35 cellular contexts compared by ENCODE assay signal in the genomic region with DNA sequence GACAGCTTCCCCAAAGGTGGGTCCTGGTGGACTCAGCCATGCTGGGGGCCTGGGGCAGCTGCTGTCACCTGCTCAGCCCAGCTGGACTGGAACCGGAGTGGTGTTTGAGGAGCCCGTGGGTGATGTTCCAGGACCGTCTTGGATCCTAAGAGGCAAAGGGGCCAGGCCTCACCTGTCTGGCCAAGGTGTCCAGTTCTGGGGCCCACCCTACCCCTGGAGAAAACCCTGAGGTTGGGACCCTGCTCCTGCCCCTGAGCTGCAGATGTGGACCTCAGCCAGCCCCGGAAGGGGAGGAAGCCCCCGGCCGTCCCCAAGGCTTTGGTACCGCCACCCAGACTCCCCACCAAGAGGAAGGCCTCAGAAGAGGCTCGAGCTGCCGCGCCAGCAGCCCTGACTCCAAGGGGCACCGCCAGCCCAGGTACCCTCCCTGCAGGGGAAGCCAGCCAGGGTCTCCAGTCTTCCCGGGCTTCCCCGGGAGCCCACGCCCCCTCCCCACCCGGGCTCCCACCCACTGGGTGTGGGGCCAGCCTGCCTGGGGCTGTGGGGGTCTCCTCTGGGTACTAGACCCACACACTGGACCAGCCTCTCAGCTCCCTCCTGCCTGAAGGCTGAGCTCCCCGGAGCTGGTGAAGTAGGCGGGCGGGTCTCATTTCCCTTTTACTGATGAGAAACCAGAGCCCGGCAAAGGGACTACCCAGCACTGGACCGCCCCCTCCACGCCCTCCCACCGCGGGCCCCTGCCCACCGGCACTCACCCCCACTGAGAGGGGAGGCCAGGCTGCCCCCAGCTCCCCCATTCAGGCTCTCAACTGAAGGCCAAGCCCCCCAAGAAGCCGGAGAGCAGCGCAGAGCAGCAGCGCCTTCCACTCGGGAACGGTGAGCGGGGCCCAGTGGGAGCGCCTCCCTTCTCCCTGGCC. TPM values are rescaled to one million over a fixed set of nuclear protein-coding genes. Genes with fewer than 3 reads are reported as not detected.
DNase-seq lines count a peak whose midpoint lies in the region; ATAC-seq, FAIRE-seq and TF ChIP-seq lines count a peak whose summit lies in the region.
"Had no signal": no experiment of that assay in that cellular context is flagged by ENCODE, and none has a peak within 500 bp of the region (broad histone marks: within the 10 kb centered on the region; RNA-seq: fewer than 3 reads in every experiment).

No MANE protein-coding gene starts in this region.

- H3K4me3 Mint-ChIP-seq in CD4-positive, alpha-beta T cell: no peak overlapping the region
- H3K4me3 Mint-ChIP-seq: activated CD4-positive, alpha-beta T cell treated with anti-CD3 and anti-CD28 coated beads, Interleukin-2, amount 10 ng/mL, durations not matched to agents 24 days and 14 days; activated naive CD4-positive, alpha-beta T cell treated with anti-CD3 and anti-CD28 coated beads, Interleukin-2, amount 50 U/mL, for 24 hours; brain; IgD-negative memory B cell; nephron; WTC11 had no signal

- no peak overlapping the region for H3K27ac Mint-ChIP-seq in CD4-positive, alpha-beta T cell
- H3K27ac Mint-ChIP-seq: activated CD4-positive, alpha-beta T cell treated with anti-CD3 and anti-CD28 coated beads, Interleukin-2, amount 10 ng/mL, durations not matched to agents 24 days and 14 days; activated naive CD4-positive, alpha-beta T cell treated with anti-CD3 and anti-CD28 coated beads, Interleukin-2, amount 50 U/mL, for 24 hours; brain; IgD-negative memory B cell; nephron; WTC11 had no signal

- H3K27ac ChIP-seq in OCI-LY3 (ENCODE audit: low read length): peak overlapping the region; percentile 39; the same call in 1 of the 2 replicates
- no peak overlapping the region for H3K27ac ChIP-seq in osteoblast (ENCODE audit: low read depth, low read length)
- no peak overlapping the region for H3K27ac ChIP-seq in CD4-positive, alpha-beta T cell (ENCODE audit: low read depth, low read length)
- H3K27ac ChIP-seq: C4-2B, upper lobe of right lung had no signal

- H3K27me3 Mint-ChIP-seq in CD4-positive, alpha-beta T cell: peaks cover 4% of the 10 kb centered on the region
- H3K27me3 Mint-ChIP-seq: activated CD4-positive, alpha-beta T cell treated with anti-CD3 and anti-CD28 coated beads, Interleukin-2, amount 10 ng/mL, durations not matched to agents 24 days and 14 days had no signal

- H3K4me1 Mint-ChIP-seq in CD4-positive, alpha-beta T cell (ENCODE audit: low read depth): no peaks in the 10 kb centered on the region
- H3K4me1 Mint-ChIP-seq: activated CD4-positive, alpha-beta T cell treated with anti-CD3 and anti-CD28 coated beads, Interleukin-2, amount 10 ng/mL, durations not matched to agents 24 days and 14 days; activated naive CD4-positive, alpha-beta T cell treated with anti-CD3 and anti-CD28 coated beads, Interleukin-2, amount 50 U/mL, for 24 hours had no signal

- intact Hi-C loops in CD4-positive, alpha-beta T cell (cut with DNase I, micrococcal nuclease): no loop called here

- H3K4me2 ChIP-seq in OCI-LY3 (ENCODE audit: low read length) (peak overlapping the region; percentile 58), osteoblast (ENCODE audit: insufficient read depth, low read length) (no peak overlapping the region)

- no peaks in the 10 kb centered on the region for H3K36me3 ChIP-seq in OCI-LY3 (replicated peaks; ENCODE audit: low read depth, low read length)
- no peaks in the 10 kb centered on the region for H3K36me3 ChIP-seq in osteoblast (ENCODE audit: insufficient read depth, low read length)
- H3K36me3 ChIP-seq: upper lobe of right lung had no signal

- no peaks in the 10 kb centered on the region for H3K9me3 Mint-ChIP-seq in CD4-positive, alpha-beta T cell
- H3K9me3 Mint-ChIP-seq: activated CD4-positive, alpha-beta T cell treated with anti-CD3 and anti-CD28 coated beads, Interleukin-2, amount 10 ng/mL, durations not matched to agents 24 days and 14 days; activated naive CD4-positive, alpha-beta T cell treated with anti-CD3 and anti-CD28 coated beads, Interleukin-2, amount 50 U/mL, for 24 hours; IgD-negative memory B cell; nephron; WTC11 had no signal

- H4K20me1 ChIP-seq in OCI-LY3 (ENCODE audit: insufficient read depth, low read length): no peaks in the 10 kb centered on the region
- H4K20me1 ChIP-seq in osteoblast (ENCODE audit: insufficient read depth, low read length): no peaks in the 10 kb centered on the region

- TF ChIP-seq POLR2A in GM12891 (IDR thresholded peaks at IDR 0.05; ENCODE audit: low read depth, low read length): no peak

- H3K4me1 ChIP-seq in OCI-LY3 (ENCODE audit: low read length): peaks cover 73% of the 10 kb centered on the region
- H3K4me1 ChIP-seq in osteoblast (ENCODE audit: insufficient read depth, low read length): peaks cover 3% of the 10 kb centered on the region
- H3K4me1 ChIP-seq: upper lobe of right lung had no signal

- DNase-seq in GM12891 (ENCODE audit: insufficient read length, low spot score): no peak
- peak; percentile 57 for DNase-seq in osteoblast (ENCODE audit: insufficient read length, low spot score, missing footprints)
- DNase-seq in CD4-positive, alpha-beta T cell: no peak
- DNase-seq in dermis blood vessel endothelial cell: no peak
- DNase-seq: activated CD4-positive, alpha-beta T cell treated with anti-CD3 and anti-CD28 coated beads, Interleukin-2, amount 10 ng/mL, durations not matched to agents 24 days and 14 days; activated CD8-positive, alpha-beta memory T cell treated with anti-CD3 and anti-CD28 coated beads for 24 hours; activated T-cell treated with anti-CD3 and anti-CD28 coated beads for 4 hours; amniotic stem cell; cerebellar nuclear complex; DMS79; NCI-H1048; NCI-H1694 treated with DMSO at 0.1 percent for 48 hours; NCI-H2171; NCI-H510A; small intestine; stimulated activated CD4-positive, alpha-beta T cell treated with anti-CD3 and anti-CD28 coated beads, Interleukin-1b, Interleukin-23, amount 100 ng/mL, for 48 hours; stimulated activated naive CD8-positive, alpha-beta T cell treated with anti-CD3 and anti-CD28 coated beads, Interleukin-15, Interleukin-2, amounts not matched to agents 100 U/mL and 50 U/mL, for 24 hours; upper lobe of right lung had no signal

- no peaks in the 10 kb centered on the region for H3K9me3 ChIP-seq in OCI-LY3 (ENCODE audit: insufficient read depth, low read length)
- H3K9me3 ChIP-seq in osteoblast (ENCODE audit: low read depth, low read length): no peaks in the 10 kb centered on the region
- H3K9me3 ChIP-seq in CD4-positive, alpha-beta T cell (ENCODE audit: control insufficient read depth, low read length): no peaks in the 10 kb centered on the region
- H3K9me3 ChIP-seq: upper lobe of right lung had no signal

- POLR2A ChIA-PET in CD4-positive, alpha-beta T cell (lab: Charles Lee): interaction anchor here (1.0 kb wide), 1 partner anchor 11 kb away, joined by 4 read pairs; no protein-coding TSS in a partner anchor

- no peak for ATAC-seq in CD4-positive, alpha-beta T cell (ENCODE audit: poor library complexity)
- ATAC-seq: esophagus mucosa; stimulated activated naive CD8-positive, alpha-beta T cell treated with anti-CD3 and anti-CD28 coated beads, Interleukin-15, Interleukin-2, amounts not matched to agents 100 U/mL and 50 U/mL, for 24 hours; upper lobe of right lung; WTC11 had no signal

- no peaks in the 10 kb centered on the region for H3K36me3 Mint-ChIP-seq in CD4-positive, alpha-beta T cell (ENCODE audit: low read depth)
- H3K36me3 Mint-ChIP-seq: activated naive CD4-positive, alpha-beta T cell treated with anti-CD3 and anti-CD28 coated beads, Interleukin-2, amount 50 U/mL, for 24 hours; brain; IgD-negative memory B cell; WTC11 had no signal

- H3K27me3 ChIP-seq in OCI-LY3 (ENCODE audit: low read depth, low read length): no peaks in the 10 kb centered on the region
- no peaks in the 10 kb centered on the region for H3K27me3 ChIP-seq in osteoblast (ENCODE audit: insufficient read depth, low read length)
- no peaks in the 10 kb centered on the region for H3K27me3 ChIP-seq in CD4-positive, alpha-beta T cell (ENCODE audit: control insufficient read depth, insufficient read depth, low read length)

- no peak for TF ChIP-seq CTCF in OCI-LY3 (IDR thresholded peaks at IDR 0.05; ENCODE audit: low read depth, low read length)
- no peak for TF ChIP-seq CTCF in osteoblast (IDR thresholded peaks at IDR 0.05; ENCODE audit: extremely low read depth, low read depth, low read length)
- no peak for TF ChIP-seq CTCF in CD4-positive, alpha-beta T cell (IDR thresholded peaks at IDR 0.05)

- no peaks in the 10 kb centered on the region for H3K79me2 ChIP-seq in OCI-LY3 (ENCODE audit: low read length)
- H3K79me2 ChIP-seq in osteoblast (ENCODE audit: insufficient read depth, low read length): no peaks in the 10 kb centered on the region

- no peak for FAIRE-seq in GM12891 (lab: Jason Lieb, UNC)
- FAIRE-seq: G401.6, keratinocyte, small intestine had no signal

- peak overlapping the region; percentile 50; the same call in 1 of the 2 replicates for H3K9ac ChIP-seq in OCI-LY3 (ENCODE audit: low read length)

- H2AFZ ChIP-seq in OCI-LY3 (ENCODE audit: low read depth, low read length): no peak overlapping the region
- no peak overlapping the region for H2AFZ ChIP-seq in osteoblast (ENCODE audit: low read length)

- CTCF ChIA-PET in CD4-positive, alpha-beta T cell (lab: Charles Lee): no interaction called here

- H3K4me3 ChIP-seq in OCI-LY3 (ENCODE audit: low read length) (peak overlapping the region; percentile 59; the same call in 1 of the 2 replicates), osteoblast (ENCODE audit: insufficient read depth, low read length) (no peak overlapping the region)
- H3K4me3 ChIP-seq: lung, upper lobe of right lung had no signal

TF ChIP-seq in GM12891, 5 proteins besides CTCF, POLR2A, EP300 and RAD21:
- TF ChIP-seq POU2F2 (IDR thresholded peaks at IDR 0.05; ENCODE audit: low read depth, low read length) (no peak), SPI1 (IDR thresholded peaks at IDR 0.05; ENCODE audit: low read depth, low read length) (peak; percentile 29; the same call in 1 of the 2 replicates)

RNA-seq across cellular contexts. Expression of a gene that starts 1.3 kb away (rescaled TPM):
- 0.10 TPM for polyA plus RNA-seq in GM12891 (2012; ENCODE audit: low read depth, missing spikeins)
- not detected in 2 replicates for total RNA-seq in osteoblast
- total RNA-seq in CD4-positive, alpha-beta T cell: under 1 TPM; 0.11 to 0.16 TPM
- not detected in 2 replicates for total RNA-seq in dermis blood vessel endothelial cell
- total RNA-seq: activated CD4-positive, alpha-beta T cell treated with anti-CD3 and anti-CD28 coated beads, Interleukin-2, amount 10 ng/mL, durations not matched to agents 24 days and 14 days; dermis microvascular lymphatic vessel endothelial cell; esophagus mucosa; fibroblast of villous mesenchyme; osteocyte; RPMI7951; SK-MEL-5; upper lobe of right lung had no signal
- polyA plus RNA-seq: keratinocyte, lung had no signal

RNA-seq across cellular contexts. Expression of a gene that starts 12.9 kb away (rescaled TPM):
- 161 TPM for polyA plus RNA-seq in GM12891 (2012; ENCODE audit: low read depth, missing spikeins)
- 93.1 and 114 TPM in 2 replicates for total RNA-seq in osteoblast
- total RNA-seq in CD4-positive, alpha-beta T cell: 100 to 1,000 TPM; 115 to 117 TPM
- 316 and 398 TPM in 2 replicates for total RNA-seq in dermis blood vessel endothelial cell

RNA-seq across cellular contexts. Expression of a gene that starts 25.3 kb away (rescaled TPM):
- polyA plus RNA-seq in GM12891 (2012; ENCODE audit: low read depth, missing spikeins): not detected
- total RNA-seq in osteoblast (not detected in 2 replicates), dermis blood vessel endothelial cell (not detected in 2 replicates)
- total RNA-seq in CD4-positive, alpha-beta T cell: not detected
- total RNA-seq: activated CD4-positive, alpha-beta T cell treated with anti-CD3 and anti-CD28 coated beads, Interleukin-2, amount 10 ng/mL, durations not matched to agents 24 days and 14 days; dermis microvascular lymphatic vessel endothelial cell; esophagus mucosa; fibroblast of villous mesenchyme; lung; osteocyte; SK-MEL-5; temporal lobe; upper lobe of right lung; WTC11 had no signal
- polyA plus RNA-seq: IgD-negative memory B cell, keratinocyte, lung, small intestine had no signal

RNA-seq across cellular contexts. Expression of a gene that starts 46.2 kb away (rescaled TPM):
- 14.7 TPM for polyA plus RNA-seq in GM12891 (2012; ENCODE audit: low read depth, missing spikeins)
- total RNA-seq in osteoblast (0.29 TPM in 1 of 2 replicates, not detected in the other), dermis blood vessel endothelial cell (2.0 and 2.4 TPM in 2 replicates)
- total RNA-seq in CD4-positive, alpha-beta T cell: 10 to 100 TPM; 22.2 to 22.9 TPM

RNA-seq across cellular contexts. Expression of a gene that starts 52.2 kb away (rescaled TPM):
- polyA plus RNA-seq in GM12891 (2012; ENCODE audit: low read depth, missing spikeins): 21.5 TPM
- total RNA-seq in osteoblast (14.5 and 15.0 TPM in 2 replicates), dermis blood vessel endothelial cell (4.5 and 6.0 TPM in 2 replicates)
- 10 to 100 TPM; 50.1 to 51.6 TPM for total RNA-seq in CD4-positive, alpha-beta T cell
